Comparison of ENCODE assay signal across 9 cellular contexts in the genomic region with DNA sequence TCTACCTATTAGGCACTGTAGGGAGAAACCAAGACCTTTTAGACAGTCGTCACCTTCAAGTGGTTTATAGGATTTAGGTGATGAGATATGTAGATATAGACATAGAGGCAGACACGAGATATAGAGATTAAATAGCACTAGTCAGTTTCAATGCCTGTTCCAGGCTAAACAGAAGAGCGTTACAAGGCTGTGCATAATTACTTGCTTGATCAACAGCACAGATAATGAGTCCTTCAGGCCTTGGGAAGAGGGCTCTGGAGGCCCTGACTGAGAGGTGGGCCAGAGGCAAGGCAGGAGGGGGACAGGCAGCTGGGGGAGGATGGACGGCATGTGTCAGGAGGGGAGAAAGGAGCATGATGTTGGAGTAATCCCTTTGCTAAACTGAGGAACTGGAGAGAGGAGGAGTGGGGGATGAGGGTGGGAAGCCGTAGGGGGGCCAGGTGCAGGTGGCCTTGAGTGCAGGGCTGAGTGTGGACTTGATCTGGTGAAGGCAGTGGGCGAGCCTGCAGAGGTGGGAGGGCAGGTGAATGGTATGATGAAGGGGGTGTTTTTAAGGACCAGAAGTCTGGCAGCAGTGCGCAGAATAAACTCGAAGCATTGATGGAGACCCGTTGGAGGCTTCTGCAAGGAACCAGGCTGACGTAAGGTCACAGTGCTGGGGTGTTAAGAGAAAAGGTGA. TPM values are rescaled to one million over a fixed set of nuclear protein-coding genes. Genes with fewer than 3 reads are reported as not detected.
A peak's percentile ranks its signal among the peaks of the same experiment; 100 is the strongest.
DNase-seq lines count a peak whose midpoint lies in the region; ATAC-seq and TF ChIP-seq lines count a peak whose summit lies in the region.
"Had no signal": no experiment of that assay in that cellular context is flagged by ENCODE, and none has a peak within 500 bp of the region (broad histone marks: within the 10 kb centered on the region; RNA-seq: fewer than 3 reads in every experiment).

No MANE protein-coding gene starts in this region.

- no peaks in the 10 kb centered on the region for H3K36me3 Mint-ChIP-seq in activated CD4-positive, alpha-beta T cell treated with anti-CD3 and anti-CD28 coated beads, Interleukin-2, amount 10 ng/mL, durations not matched to agents 7 days and 5 days (ENCODE audit: low read depth)
- H3K36me3 Mint-ChIP-seq in activated T-helper 2 cell treated with anti-CD3 and anti-CD28 coated beads, Interferon-gamma antibody, Interleukin-2, Interleukin-4, amounts not matched to agents 10 μg/mL and 5 μg/mL and 100 μg/mL, durations not matched to agents 14 hours and 24 hours and 36 hours (ENCODE audit: low read depth) = no peaks in the 10 kb centered on the region

- H3K9me3 Mint-ChIP-seq in activated CD4-positive, alpha-beta T cell treated with anti-CD3 and anti-CD28 coated beads, Interleukin-2, amount 10 ng/mL, durations not matched to agents 7 days and 5 days = no peaks in the 10 kb centered on the region
- H3K9me3 Mint-ChIP-seq in activated T-helper 2 cell treated with anti-CD3 and anti-CD28 coated beads, Interferon-gamma antibody, Interleukin-2, Interleukin-4, amounts not matched to agents 10 μg/mL and 5 μg/mL and 100 μg/mL, durations not matched to agents 14 hours and 24 hours and 36 hours = no peaks in the 10 kb centered on the region

- peaks cover 57% of the 10 kb centered on the region for H3K4me1 Mint-ChIP-seq in activated CD4-positive, alpha-beta T cell treated with anti-CD3 and anti-CD28 coated beads, Interleukin-2, amount 10 ng/mL, durations not matched to agents 7 days and 5 days
- H3K4me1 Mint-ChIP-seq in activated T-helper 2 cell treated with anti-CD3 and anti-CD28 coated beads, Interferon-gamma antibody, Interleukin-2, Interleukin-4, amounts not matched to agents 10 μg/mL and 5 μg/mL and 100 μg/mL, durations not matched to agents 14 hours and 24 hours and 36 hours (ENCODE audit: low read depth) = peaks cover 45% of the 10 kb centered on the region

- H3K27ac Mint-ChIP-seq in activated CD4-positive, alpha-beta T cell treated with anti-CD3 and anti-CD28 coated beads, Interleukin-2, amount 10 ng/mL, durations not matched to agents 7 days and 5 days = peak overlapping the region; percentile 92
- peak overlapping the region; percentile 40 for H3K27ac Mint-ChIP-seq in activated T-helper 2 cell treated with anti-CD3 and anti-CD28 coated beads, Interferon-gamma antibody, Interleukin-2, Interleukin-4, amounts not matched to agents 10 μg/mL and 5 μg/mL and 100 μg/mL, durations not matched to agents 14 hours and 24 hours and 36 hours

- peaks cover 3% of the 10 kb centered on the region for H3K27me3 Mint-ChIP-seq in activated CD4-positive, alpha-beta T cell treated with anti-CD3 and anti-CD28 coated beads, Interleukin-2, amount 10 ng/mL, durations not matched to agents 7 days and 5 days
- H3K27me3 Mint-ChIP-seq in activated T-helper 2 cell treated with anti-CD3 and anti-CD28 coated beads, Interferon-gamma antibody, Interleukin-2, Interleukin-4, amounts not matched to agents 10 μg/mL and 5 μg/mL and 100 μg/mL, durations not matched to agents 14 hours and 24 hours and 36 hours (ENCODE audit: low read depth) = no peaks in the 10 kb centered on the region

- TF ChIP-seq CTCF in liver (IDR thresholded peaks at IDR 0.05; ENCODE audit: low read depth, low read length, missing input control) (no peak), thoracic aorta (IDR thresholded peaks at IDR 0.05) (no peak)

- H3K27me3 ChIP-seq in liver (ENCODE audit: control insufficient read depth in 4 of 4, insufficient read depth in 4 of 4, low read length in 3 of 4) (no peaks in the 10 kb centered on the region), thoracic aorta (replicated peaks; ENCODE audit: insufficient read depth) (no peaks in the 10 kb centered on the region)

- H3K4me1 ChIP-seq in liver (ENCODE audit: control insufficient read depth in 4 of 4, insufficient read depth in 4 of 4, low read length in 3 of 4) = peaks cover 0 to 19% (median 3%) of the 10 kb centered on the region in 4 donors
- H3K4me1 ChIP-seq in thoracic aorta (ENCODE audit: control insufficient read depth in 1 of 2, low read depth in 2 of 2) = peaks cover 65 to 83% of the 10 kb centered on the region in 2 donors

- TF ChIP-seq RAD21 in liver (IDR thresholded peaks at IDR 0.05) = no peak

- POLR2A ChIA-PET in activated CD4-positive, alpha-beta T cell treated with anti-CD3 and anti-CD28 coated beads, Interleukin-2, amount 10 ng/mL, durations not matched to agents 7 days and 5 days (lab: Charles Lee) = no interaction called here

- no peak for DNase-seq in activated CD4-positive, alpha-beta T cell treated with anti-CD3 and anti-CD28 coated beads, Interleukin-2, amount 10 ng/mL, durations not matched to agents 7 days and 5 days
- no peak for DNase-seq in activated CD4-positive, alpha-beta T cell treated with anti-CD3 and anti-CD28 coated beads for 48 hours
- no peak for DNase-seq in activated T-helper 2 cell treated with anti-CD3 and anti-CD28 coated beads, Interferon-gamma antibody, Interleukin-2, Interleukin-4, amounts not matched to agents 10 μg/mL and 5 μg/mL and 100 μg/mL, durations not matched to agents 14 hours and 24 hours and 36 hours (ENCODE audit: low spot score)
- no peak for DNase-seq in thoracic aorta (ENCODE audit: low spot score)
- DNase-seq in activated CD4-positive, CD25-positive, alpha-beta regulatory T cell treated with anti-CD3 and anti-CD28 coated beads, Interleukin-2, amount 50 U/mL, for 72 hours = no peak
- DNase-seq: DND-41 had no signal

- no peaks in the 10 kb centered on the region for H3K36me3 ChIP-seq in liver (ENCODE audit: control insufficient read depth in 4 of 4, insufficient read depth in 3 of 4, low read depth in 1 of 4, low read length in 3 of 4)
- no peaks in the 10 kb centered on the region for H3K36me3 ChIP-seq in thoracic aorta

- peak overlapping the region; percentile 84 to 93 for H3K27ac ChIP-seq in liver (ENCODE audit: low read depth in 1 of 2, low read length in 2 of 2)
- peak overlapping the region; percentile 98 for H3K27ac ChIP-seq in thoracic aorta

- H3K4me3 Mint-ChIP-seq in activated CD4-positive, alpha-beta T cell treated with anti-CD3 and anti-CD28 coated beads, Interleukin-2, amount 10 ng/mL, durations not matched to agents 7 days and 5 days = peak overlapping the region; percentile 65
- peak overlapping the region; percentile 52 for H3K4me3 Mint-ChIP-seq in activated T-helper 2 cell treated with anti-CD3 and anti-CD28 coated beads, Interferon-gamma antibody, Interleukin-2, Interleukin-4, amounts not matched to agents 10 μg/mL and 5 μg/mL and 100 μg/mL, durations not matched to agents 14 hours and 24 hours and 36 hours (ENCODE audit: low read depth)

- ATAC-seq in thoracic aorta (ENCODE audit: insufficient number of reproducible peaks, low FRiP score, low read depth) (no peak), GM18907 (IDR thresholded peaks at IDR 0.05; ENCODE audit: unreplicated experiment) (no peak), HG03432 (IDR thresholded peaks at IDR 0.05; ENCODE audit: unreplicated experiment) (no peak)

- WGBS in liver = 78% methylated on average over 10 of the region's 10 CpGs

- H3K4me3 ChIP-seq in liver (ENCODE audit: low read depth in 1 of 3, low read length in 3 of 3) (peak overlapping the region in 2 of 3 donors; percentile 30 to 77), thoracic aorta (peak overlapping the region; percentile 85)

- intact Hi-C loops in activated T-helper 2 cell treated with anti-CD3 and anti-CD28 coated beads, Interferon-gamma antibody, Interleukin-2, Interleukin-4, amounts not matched to agents 10 μg/mL and 5 μg/mL and 100 μg/mL, durations not matched to agents 14 hours and 24 hours and 36 hours (cut with micrococcal nuclease) = loop anchor here (5.0 to 10.0 kb wide), 2 partner anchors 40 to 313 kb away; no protein-coding TSS in a partner anchor

- H3K9ac ChIP-seq in liver (ENCODE audit: low read depth in 1 of 2, low read length in 2 of 2) = peak overlapping the region; percentile 1 to 3

- H3K9me3 ChIP-seq in liver (ENCODE audit: control insufficient read depth in 4 of 4, low read length in 3 of 4) (no peaks in the 10 kb centered on the region), thoracic aorta (no peaks in the 10 kb centered on the region)

- CTCF ChIA-PET in activated CD4-positive, alpha-beta T cell treated with anti-CD3 and anti-CD28 coated beads, Interleukin-2, amount 10 ng/mL, durations not matched to agents 7 days and 5 days (lab: Charles Lee) = interaction anchor here (0.7 to 2.9 kb wide), 6 partner anchors 9 to 138 kb away, joined by 3 to 8 read pairs (median 3); no protein-coding TSS in a partner anchor

TF ChIP-seq in liver, 16 proteins besides CTCF, POLR2A, EP300 and RAD21 (continues in another document):
- no peak for TF ChIP-seq FOXA2 (IDR thresholded peaks at IDR 0.05)
- TF ChIP-seq, protein P1, sequence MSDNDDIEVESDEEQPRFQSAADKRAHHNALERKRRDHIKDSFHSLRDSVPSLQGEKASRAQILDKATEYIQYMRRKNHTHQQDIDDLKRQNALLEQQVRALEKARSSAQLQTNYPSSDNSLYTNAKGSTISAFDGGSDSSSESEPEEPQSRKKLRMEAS (IDR thresholded peaks at IDR 0.05) = no peak
- no peak for TF ChIP-seq JUND (IDR thresholded peaks at IDR 0.05)

RNA-seq across cellular contexts. Expression of a gene that starts 43.9 kb away (rescaled TPM):
- total RNA-seq in activated CD4-positive, alpha-beta T cell treated with anti-CD3 and anti-CD28 coated beads, Interleukin-2, amount 10 ng/mL, durations not matched to agents 7 days and 5 days = 10 to 100 TPM; 15.9 to 19.1 TPM
- 10.8 and 12.7 TPM in 2 replicates for total RNA-seq in activated T-helper 2 cell treated with anti-CD3 and anti-CD28 coated beads, Interferon-gamma antibody, Interleukin-2, Interleukin-4, amounts not matched to agents 10 μg/mL and 5 μg/mL and 100 μg/mL, durations not matched to agents 14 hours and 24 hours and 36 hours
- total RNA-seq in liver (1 to 10 TPM; 4.1 to 7.1 TPM), thoracic aorta (1 to 10 TPM; 4.4 to 7.4 TPM)
- polyA plus RNA-seq in liver = 1 to 10 TPM; 2.8 to 5.0 TPM

RNA-seq across cellular contexts. Expression of a gene that starts 50.9 kb away (rescaled TPM):
- total RNA-seq in activated CD4-positive, alpha-beta T cell treated with anti-CD3 and anti-CD28 coated beads, Interleukin-2, amount 10 ng/mL, durations not matched to agents 7 days and 5 days = 100 to 1,000 TPM; 144 to 156 TPM
- 62.5 and 65.2 TPM in 2 replicates for total RNA-seq in activated T-helper 2 cell treated with anti-CD3 and anti-CD28 coated beads, Interferon-gamma antibody, Interleukin-2, Interleukin-4, amounts not matched to agents 10 μg/mL and 5 μg/mL and 100 μg/mL, durations not matched to agents 14 hours and 24 hours and 36 hours
- total RNA-seq in liver (10 to 100 TPM; 38.6 to 60.9 TPM), thoracic aorta (100 to 1,000 TPM; 170 to 222 TPM)
- 10 to 100 TPM; 20.1 to 48.9 TPM for polyA plus RNA-seq in liver
